In the genomic region with DNA sequence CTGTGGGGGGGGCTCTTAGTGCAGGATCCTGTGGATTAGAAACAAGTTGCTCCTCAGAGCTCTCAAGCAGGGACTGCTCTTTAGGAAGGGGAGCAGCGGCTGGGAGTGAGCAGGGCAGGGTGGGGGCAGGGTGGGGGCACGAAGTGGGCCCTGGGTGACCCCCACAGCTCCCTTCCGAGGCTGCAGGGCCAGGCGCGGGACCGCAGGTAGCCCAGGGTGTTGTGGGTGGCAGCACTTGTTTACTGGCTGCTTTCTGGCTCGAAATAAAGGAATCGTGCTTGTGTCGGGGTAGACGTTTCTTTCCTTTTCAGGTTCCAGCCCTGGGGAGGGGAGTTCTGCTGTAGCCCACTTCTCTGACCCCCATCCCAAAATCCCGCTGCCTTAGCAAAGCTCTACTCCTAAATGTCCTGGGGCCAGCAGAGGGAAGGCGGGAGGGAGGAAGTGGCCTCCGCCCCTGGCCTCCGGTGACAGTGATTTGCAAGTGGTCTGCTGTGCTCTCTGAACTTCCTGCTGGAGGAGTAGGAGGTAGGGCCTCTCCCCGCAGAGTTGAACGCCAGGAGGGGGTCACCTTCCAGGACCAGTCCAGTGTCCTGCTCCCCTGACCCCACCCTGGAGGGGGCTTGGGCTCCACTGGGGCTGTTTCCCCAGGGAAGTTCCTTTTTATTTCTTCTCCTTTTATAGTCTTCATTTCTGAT, we compare ENCODE assay signal across 1 cellular context.
TF ChIP-seq lines count a peak whose summit lies in the region.

No MANE protein-coding gene starts in this region.

TF ChIP-seq in H1, 55 proteins besides CTCF, POLR2A, EP300 and RAD21:
- no peak for TF ChIP-seq TAF7 (optimal IDR thresholded peaks at IDR 0.05; ENCODE audit: borderline replicate concordance, low read depth, low read length)
- no peak for TF ChIP-seq GTF2F1 (IDR thresholded peaks at IDR 0.05; ENCODE audit: borderline replicate concordance, low read depth, low read length)
- TF ChIP-seq HDAC6 (IDR thresholded peaks at IDR 0.05; ENCODE audit: low read depth, low read length): no peak
- TF ChIP-seq, protein P1, sequence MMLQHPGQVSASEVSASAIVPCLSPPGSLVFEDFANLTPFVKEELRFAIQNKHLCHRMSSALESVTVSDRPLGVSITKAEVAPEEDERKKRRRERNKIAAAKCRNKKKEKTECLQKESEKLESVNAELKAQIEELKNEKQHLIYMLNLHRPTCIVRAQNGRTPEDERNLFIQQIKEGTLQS (IDR thresholded peaks at IDR 0.05; ENCODE audit: insufficient read depth, low read depth, low read length): no peak
- TF ChIP-seq RXRA (IDR thresholded peaks at IDR 0.05; ENCODE audit: insufficient read depth, low read depth, low read length): no peak
- TF ChIP-seq CTBP2 (IDR thresholded peaks at IDR 0.05; ENCODE audit: borderline replicate concordance, insufficient read depth, insufficient read length, low read length): no peak
- no peak for TF ChIP-seq JUND (IDR thresholded peaks at IDR 0.05; ENCODE audit: low read length)
- no peak for TF ChIP-seq SUZ12 (IDR thresholded peaks at IDR 0.05; ENCODE audit: low read length)
- TF ChIP-seq PHF8 (conservative IDR thresholded peaks at IDR 0.05; ENCODE audit: low read depth, low read length): no peak
- TF ChIP-seq RNF2 (IDR thresholded peaks at IDR 0.05; ENCODE audit: borderline replicate concordance, low read depth, low read length, missing control alignments, poor library complexity, severe bottlenecking): no peak
- TF ChIP-seq CHD1 (IDR thresholded peaks at IDR 0.05; ENCODE audit: low read depth, low read length): no peak
- TF ChIP-seq GABPA (IDR thresholded peaks at IDR 0.05; ENCODE audit: borderline replicate concordance, insufficient read depth, low read length): no peak
- TF ChIP-seq KDM1A (IDR thresholded peaks at IDR 0.05; ENCODE audit: borderline replicate concordance, low read length): no peak
TF ChIP-seq in H1: peak in this region for 0.
